In the genomic region with DNA sequence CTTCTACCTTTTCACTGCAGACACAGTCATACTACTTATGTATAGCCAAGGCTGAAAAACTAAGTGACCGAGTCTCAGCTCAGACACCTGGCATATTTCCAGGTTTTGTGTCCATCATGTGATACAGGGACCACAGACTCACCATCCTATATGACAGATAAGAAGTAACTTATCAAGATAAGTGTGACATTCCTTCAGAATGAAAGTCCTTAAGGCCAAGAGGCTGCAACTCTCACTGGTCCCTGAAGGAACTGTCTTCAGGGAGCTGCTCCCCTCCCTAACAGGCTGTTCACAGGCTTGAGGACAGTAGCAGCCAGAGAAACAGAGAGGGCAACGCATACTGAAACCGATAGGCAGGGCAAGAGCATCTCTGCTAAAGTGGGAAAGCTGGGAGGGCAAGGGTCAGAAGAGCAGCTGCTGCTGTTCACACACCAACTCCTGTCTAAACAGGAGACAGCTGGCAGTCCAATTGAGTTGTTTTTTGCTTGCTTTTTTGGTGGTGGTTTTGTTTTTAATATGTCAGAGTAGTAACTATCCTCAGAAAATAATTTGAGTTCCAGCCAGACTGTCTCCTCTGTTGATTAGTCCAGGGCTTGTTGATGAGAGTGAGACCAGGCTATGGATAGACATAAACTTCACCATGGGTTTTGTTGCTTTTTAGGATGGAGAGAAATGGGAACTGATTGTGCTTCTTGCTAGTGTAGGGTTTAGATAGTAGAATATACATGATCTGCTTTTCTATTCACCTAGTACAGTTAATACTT, we compare ENCODE assay signal across 8 cellular contexts.
DNase-seq lines count a peak whose midpoint lies in the region; ATAC-seq lines count a peak whose summit lies in the region.

No MANE protein-coding gene starts in this region.

- peak; percentile 46 for ATAC-seq in HG02970 (IDR thresholded peaks at IDR 0.05; ENCODE audit: low FRiP score, unreplicated experiment)
- peak; percentile 24 to 39 for ATAC-seq in stimulated activated naive B cell treated with anti-CD40 and anti-IgM and Interleukin-4, amounts not matched to agents 10 μg/mL and 1 μg/mL and 100 μg/mL, for 72 hours (replicated peaks)

- H3K4me1 Mint-ChIP-seq in activated T-cell treated with anti-CD3 and anti-CD28 coated beads, Interleukin-2, amount 50 U/mL, for 24 hours (ENCODE audit: low read depth), result peaks cover 74% of the 10 kb centered on the region
- peaks cover 55 to 76% of the 10 kb centered on the region in 2 donors for H3K4me1 Mint-ChIP-seq in stimulated activated naive B cell treated with anti-CD40 and anti-IgM and Interleukin-4, amounts not matched to agents 10 μg/mL and 1 μg/mL and 100 μg/mL, for 72 hours

- no peaks in the 10 kb centered on the region for H3K9me3 Mint-ChIP-seq in activated T-cell treated with anti-CD3 and anti-CD28 coated beads, Interleukin-2, amount 50 U/mL, for 24 hours
- no peaks in the 10 kb centered on the region for H3K9me3 Mint-ChIP-seq in stimulated activated naive B cell treated with anti-CD40 and anti-IgM and Interleukin-4, amounts not matched to agents 10 μg/mL and 1 μg/mL and 100 μg/mL, for 72 hours

- H3K27ac Mint-ChIP-seq in activated T-cell treated with anti-CD3 and anti-CD28 coated beads, Interleukin-2, amount 50 U/mL, for 24 hours, result peak overlapping the region; percentile 45
- H3K27ac Mint-ChIP-seq in stimulated activated naive B cell treated with anti-CD40 and anti-IgM and Interleukin-4, amounts not matched to agents 10 μg/mL and 1 μg/mL and 100 μg/mL, for 72 hours, result peak overlapping the region; percentile 67

- peaks cover 37% of the 10 kb centered on the region for H3K36me3 Mint-ChIP-seq in activated T-cell treated with anti-CD3 and anti-CD28 coated beads, Interleukin-2, amount 50 U/mL, for 24 hours (ENCODE audit: low read depth)
- peaks cover 5 to 41% of the 10 kb centered on the region in 2 donors for H3K36me3 Mint-ChIP-seq in stimulated activated naive B cell treated with anti-CD40 and anti-IgM and Interleukin-4, amounts not matched to agents 10 μg/mL and 1 μg/mL and 100 μg/mL, for 72 hours

- no peak for DNase-seq in activated T-cell treated with anti-CD3 and anti-CD28 coated beads, Interleukin-2, amount 50 U/mL, for 24 hours
- no peak for DNase-seq in activated T-cell treated with anti-CD3 and anti-CD28 coated beads, Interleukin-2, amount 50 U/mL, for 48 hours
- DNase-seq in RPMI8226 (peak; percentile 52), globus pallidus (ENCODE audit: low spot score) (peak; percentile 62), ecto neural progenitor cell (ENCODE audit: low spot score) (no peak), cortex of kidney (lab: John Stamatoyannopoulos, UW) (no peak)
- peak; percentile 11 for DNase-seq in stimulated activated naive B cell treated with anti-CD40 and anti-IgM and Interleukin-4, amounts not matched to agents 10 μg/mL and 1 μg/mL and 100 μg/mL, for 72 hours

- no peak overlapping the region for H3K4me3 Mint-ChIP-seq in activated T-cell treated with anti-CD3 and anti-CD28 coated beads, Interleukin-2, amount 50 U/mL, for 24 hours
- peak overlapping the region in 1 of 2 donors; percentile 30 for H3K4me3 Mint-ChIP-seq in stimulated activated naive B cell treated with anti-CD40 and anti-IgM and Interleukin-4, amounts not matched to agents 10 μg/mL and 1 μg/mL and 100 μg/mL, for 72 hours

- H3K27me3 Mint-ChIP-seq in activated T-cell treated with anti-CD3 and anti-CD28 coated beads, Interleukin-2, amount 50 U/mL, for 24 hours, result no peaks in the 10 kb centered on the region
- H3K27me3 Mint-ChIP-seq in stimulated activated naive B cell treated with anti-CD40 and anti-IgM and Interleukin-4, amounts not matched to agents 10 μg/mL and 1 μg/mL and 100 μg/mL, for 72 hours, result no peaks in the 10 kb centered on the region

Comparison
In these comparisons a context has a peak if more than half of its experiments do, and no peak if none do; other contexts are left out.
1. DNase-seq: peak in RPMI8226 (single experiment), globus pallidus (single experiment) and stimulated activated naive B cell treated with anti-CD40 and anti-IgM and Interleukin-4, amounts not matched to agents 10 μg/mL and 1 μg/mL and 100 μg/mL, for 72 hours (single experiment); none in activated T-cell treated with anti-CD3 and anti-CD28 coated beads, Interleukin-2, amount 50 U/mL, for 24 hours (single experiment), activated T-cell treated with anti-CD3 and anti-CD28 coated beads, Interleukin-2, amount 50 U/mL, for 48 hours (0 of 2), ecto neural progenitor cell (single experiment) and cortex of kidney (single experiment).